ENCODE assay signal across 7 cellular contexts in the genomic region with DNA sequence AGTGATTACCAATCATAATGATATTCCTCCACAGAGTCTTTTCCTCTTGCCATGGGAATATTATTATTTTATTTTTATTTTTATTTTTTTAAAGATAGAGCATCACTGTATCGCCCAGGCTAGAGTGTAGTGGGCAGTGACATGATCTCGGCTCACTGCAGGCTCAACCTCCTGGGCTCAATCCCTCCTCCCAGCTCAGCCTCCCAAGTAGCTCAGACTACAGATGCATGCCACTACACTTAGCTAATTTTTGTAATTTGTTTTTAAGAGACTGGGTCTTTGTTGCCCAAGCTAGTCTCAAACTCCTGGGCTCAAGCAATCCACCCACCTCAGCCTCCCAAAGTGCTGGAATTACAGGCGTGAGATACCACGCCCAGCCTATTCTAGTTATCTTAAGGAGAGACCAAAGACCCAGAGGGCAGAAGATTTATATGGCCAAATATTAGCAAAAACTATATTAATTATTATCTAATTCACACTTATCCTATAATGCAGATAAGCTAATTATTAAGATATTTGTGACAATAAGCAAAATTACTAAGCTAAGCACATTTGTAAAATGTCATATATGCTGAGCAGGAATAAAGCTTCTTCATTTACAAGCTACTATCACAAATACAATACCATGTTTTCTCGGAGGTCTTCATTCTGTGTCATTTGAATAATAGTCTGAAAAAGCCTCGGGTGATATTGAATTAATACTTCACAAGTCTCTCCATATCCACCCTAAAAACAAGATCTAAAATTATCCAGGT.
"Had no signal": no experiment of that assay in that cellular context is flagged by ENCODE, and none has a peak within 500 bp of the region (broad histone marks: within the 10 kb centered on the region; RNA-seq: fewer than 3 reads in every experiment).

No MANE protein-coding gene starts in this region.

- H3K9me3 ChIP-seq: HAP-1 had no signal

- H3K36me3 ChIP-seq: HAP-1 had no signal

- H3K9ac ChIP-seq: GM23248 had no signal

- H2AFZ ChIP-seq: GM23248 had no signal

- H3K4me3 ChIP-seq: GM23248, HAP-1 had no signal

- DNase-seq: GM23248, GOT3, H7, HFFc6 had no signal

- H3K4me1 ChIP-seq: HAP-1 had no signal

- H3K27ac ChIP-seq: GM23248, HL-60 had no signal

- ATAC-seq: HCT116 had no signal
